Comparison of ENCODE assay signal across 1 cellular context in genomic region chr19:43754562-43755255, GRCh38.
TF ChIP-seq lines count a peak whose summit lies in the region.

Gene SMG9 (minus strand): TSS chr19:43754962. CDS start chr19:43750741, 4,221 bp downstream.

TF ChIP-seq in K562, 482 proteins besides CTCF, POLR2A, EP300 and RAD21 (continued from another document and continues in another):
- TF ChIP-seq UBTF (IDR thresholded peaks at IDR 0.05; ENCODE audit: borderline replicate concordance in 1 of 2, low read depth in 2 of 2, low read length in 2 of 2) (0 out of 4 replicates have a peak, but pooled peaks of 1 of the 2 experiments have one; percentile 10), SNAPC5 (CRISPR knock-in tag; IDR thresholded peaks at IDR 0.05) (no peak), LCOR (CRISPR knock-in tag; IDR thresholded peaks at IDR 0.05) (no peak), RBM17 (IDR thresholded peaks at IDR 0.05; ENCODE audit: borderline replicate concordance, low read depth, low read length) (no peak), ETS1 (conservative IDR thresholded peaks at IDR 0.05; ENCODE audit: control insufficient read depth, low read depth, low read length) (no peak; the same call in 1 of the 2 replicates), GABPA (tag; conservative IDR thresholded peaks at IDR 0.05; ENCODE audit: low read depth) (0 out of 2 replicates have a peak, but pooled peaks have one; percentile 43), STAT6 (CRISPR knock-in tag; IDR thresholded peaks at IDR 0.05) (peak; percentile 67; the same call in 1 of the 2 replicates), ZFP91 (CRISPR knock-in tag; IDR thresholded peaks at IDR 0.05) (no peak), ZNF143 (CRISPR knock-in tag; IDR thresholded peaks at IDR 0.05) (no peak), NFE2 (IDR thresholded peaks at IDR 0.05; ENCODE audit: low read depth) (peak; percentile 24; the same call in 1 of the 2 replicates), TEAD1 (CRISPR knock-in tag; IDR thresholded peaks at IDR 0.05) (peak in 1 of 2 experiments; percentile 66; a peak in 1 of 4 replicates), ZNF165 (CRISPR knock-in tag; IDR thresholded peaks at IDR 0.05; ENCODE audit: borderline replicate concordance) (no peak), USF2 (CRISPR knock-in tag; IDR thresholded peaks at IDR 0.05) (peak; percentile 38; the same call in 1 of the 2 replicates), MTF1 (CRISPR knock-in tag; IDR thresholded peaks at IDR 0.05; ENCODE audit: borderline replicate concordance) (no peak), TCF7L2 (IDR thresholded peaks at IDR 0.05; ENCODE audit: low read depth, low read length) (no peak), NKRF (IDR thresholded peaks at IDR 0.05; ENCODE audit: borderline replicate concordance) (no peak), SAFB (IDR thresholded peaks at IDR 0.05; ENCODE audit: borderline replicate concordance, low read depth, low read length) (peak; percentile 84; the same call in 1 of the 2 replicates), SP1 (CRISPR knock-in tag; IDR thresholded peaks at IDR 0.05) (peak; percentile 24; the same call in 1 of the 2 replicates), ZBTB33 (CRISPR knock-in tag; IDR thresholded peaks at IDR 0.05) (peak; percentile 66), TOE1 (IDR thresholded peaks at IDR 0.05; ENCODE audit: borderline replicate concordance) (0 out of 2 replicates have a peak, but pooled peaks have one; percentile 16), TOE1 (CRISPR knock-in tag; IDR thresholded peaks at IDR 0.05; ENCODE audit: borderline replicate concordance, low read depth) (no peak), MBD2 (IDR thresholded peaks at IDR 0.05; ENCODE audit: borderline replicate concordance, low read depth) (peak; percentile 56; the same call in 1 of the 2 replicates), CREB3L1 (IDR thresholded peaks at IDR 0.05; ENCODE audit: borderline replicate concordance, low read depth) (peak; percentile 56; the same call in 1 of the 2 replicates), ATF1 (CRISPR knock-in tag; IDR thresholded peaks at IDR 0.05) (no peak), ATF1 (tag; IDR thresholded peaks at IDR 0.05) (peak; percentile 91), POLR2AphosphoS2 (IDR thresholded peaks at IDR 0.05; ENCODE audit: low read length) (peak; percentile 55; the same call in 1 of the 2 replicates), ZNF263 (CRISPR knock-in tag; IDR thresholded peaks at IDR 0.05; ENCODE audit: borderline replicate concordance) (peak; percentile 61; the same call in 1 of the 2 replicates), PRPF4 (IDR thresholded peaks at IDR 0.05; ENCODE audit: insufficient read depth, low read depth, low read length, poor library complexity, severe bottlenecking) (peak; percentile 59), FOXK1 (CRISPR knock-in tag; IDR thresholded peaks at IDR 0.05; ENCODE audit: borderline replicate concordance) (peak; percentile 71; the same call in 1 of the 2 replicates), SMAD1 (IDR thresholded peaks at IDR 0.05; ENCODE audit: low read depth, low read length, partially characterized antibody) (peak; percentile 31), POU5F1 (IDR thresholded peaks at IDR 0.05; ENCODE audit: borderline replicate concordance, low read depth, low read length, partially characterized antibody) (peak; percentile 67), ARID2 (IDR thresholded peaks at IDR 0.05) (no peak), MLX (CRISPR knock-in tag; conservative IDR thresholded peaks at IDR 0.05) (no peak; a peak in 1 of 4 replicates), RBM22 (IDR thresholded peaks at IDR 0.05; ENCODE audit: low read depth, low read length, poor library complexity, severe bottlenecking) (peak; percentile 48), TAF1 (IDR thresholded peaks at IDR 0.05; ENCODE audit: control insufficient read depth, extremely low read depth, insufficient read depth, low read length, severe bottlenecking) (peak; percentile 53), ZBTB17 (CRISPR knock-in tag; IDR thresholded peaks at IDR 0.05) (peak; percentile 40; the same call in 1 of the 2 replicates), ZNF740 (CRISPR knock-in tag; IDR thresholded peaks at IDR 0.05) (no peak; the same call in 1 of the 2 replicates), ZNF740 (tag; IDR thresholded peaks at IDR 0.05) (peak in 1 of 2 experiments; percentile 64; a peak in 1 of 4 replicates), ZNF511 (CRISPR knock-in tag; IDR thresholded peaks at IDR 0.05) (peak; percentile 0; the same call in 1 of the 2 replicates), TEAD4 (IDR thresholded peaks at IDR 0.05; ENCODE audit: low read length) (peak; percentile 53), TEAD4 (CRISPR knock-in tag; IDR thresholded peaks at IDR 0.05; ENCODE audit: borderline replicate concordance) (no peak), ZNF589 (CRISPR knock-in tag; IDR thresholded peaks at IDR 0.05; ENCODE audit: low read depth) (no peak), EP400 (IDR thresholded peaks at IDR 0.05) (peak; percentile 96), KDM4B (IDR thresholded peaks at IDR 0.05; ENCODE audit: borderline replicate concordance in 2 of 2, low read depth in 1 of 2) (no peak; a peak in 1 of 4 replicates), E2F3 (CRISPR knock-in tag; IDR thresholded peaks at IDR 0.05) (0 out of 2 replicates have a peak, but pooled peaks have one; percentile 4)
